Comparison of ENCODE assay signal across 8 cellular contexts in the genomic region with DNA sequence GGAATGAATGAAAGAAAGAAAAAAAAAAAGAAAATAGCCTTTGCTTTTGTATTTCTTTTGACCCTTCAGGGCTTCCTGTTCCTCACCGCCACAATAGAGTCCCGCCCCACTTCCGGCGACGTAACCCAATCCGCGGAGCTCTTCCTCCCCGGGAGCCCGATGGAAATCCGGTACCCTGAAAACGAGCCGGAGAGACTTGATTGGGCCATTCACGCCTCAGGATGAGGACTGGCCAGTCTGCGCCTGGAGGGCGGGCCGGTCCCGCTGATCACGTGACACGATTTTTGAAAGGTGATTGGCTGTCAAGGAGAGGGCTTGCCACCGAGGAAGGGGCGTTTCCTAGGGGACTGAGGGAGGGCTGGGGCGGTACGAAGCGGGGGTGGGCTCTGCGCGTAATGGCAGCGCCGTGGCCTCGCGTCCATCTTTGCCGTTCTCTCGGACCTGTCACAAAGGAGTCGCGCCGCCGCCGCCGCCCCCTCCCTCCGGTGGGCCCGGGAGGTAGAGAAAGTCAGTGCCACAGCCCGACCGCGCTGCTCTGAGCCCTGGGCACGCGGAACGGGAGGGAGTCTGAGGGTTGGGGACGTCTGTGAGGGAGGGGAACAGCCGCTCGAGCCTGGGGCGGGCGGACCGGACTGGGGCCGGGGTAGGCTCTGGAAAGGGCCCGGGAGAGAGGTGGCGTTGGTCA. TPM values are rescaled to one million over a fixed set of nuclear protein-coding genes. Genes with fewer than 3 reads are reported as not detected.
DNase-seq lines count a peak whose midpoint lies in the region; ATAC-seq lines count a peak whose summit lies in the region.

A gene with protein sequence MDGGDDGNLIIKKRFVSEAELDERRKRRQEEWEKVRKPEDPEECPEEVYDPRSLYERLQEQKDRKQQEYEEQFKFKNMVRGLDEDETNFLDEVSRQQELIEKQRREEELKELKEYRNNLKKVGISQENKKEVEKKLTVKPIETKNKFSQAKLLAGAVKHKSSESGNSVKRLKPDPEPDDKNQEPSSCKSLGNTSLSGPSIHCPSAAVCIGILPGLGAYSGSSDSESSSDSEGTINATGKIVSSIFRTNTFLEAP (minus strand): TSS at position 95 of the 685 bp plus-strand sequence. CDS start 12,185 bp downstream, outside the sequence.
A gene (plus strand): TSS at position 385 of the 685 bp plus-strand sequence. CDS start 18,330 bp downstream, outside the sequence.

- 0% methylated on average over 40 to 55 of the region's 55 CpGs for WGBS in aorta, 2 donors

- H3K27me3 ChIP-seq in rectal smooth muscle tissue (ENCODE audit: control insufficient read depth, insufficient read depth, low read length) (no peaks in the 10 kb centered on the region), aorta (ENCODE audit: control insufficient read depth in 1 of 2, insufficient read depth in 2 of 2, low read length in 1 of 2) (no peaks in the 10 kb centered on the region)

- H3K9ac ChIP-seq in rectal smooth muscle tissue (ENCODE audit: low read length) = peak within 1 kb of the TSS; percentile 88

- H3K4me1 ChIP-seq in rectal smooth muscle tissue (ENCODE audit: control insufficient read depth, insufficient read depth, low read length) (peaks cover 12% of the 10 kb centered on the region), aorta (ENCODE audit: control insufficient read depth in 1 of 2, insufficient read depth in 2 of 2, low read length in 2 of 2) (peaks cover 0 to 6% of the 10 kb centered on the region in 2 donors)

- intact Hi-C loops in aorta (cut with DNase I) = loop anchor here (5.0 kb wide), 4 partner anchors 56 to 254 kb away; a partner anchor contains a TSS

- H3K9me3 ChIP-seq in aorta (ENCODE audit: control insufficient read depth, low read length) = no peaks in the 10 kb centered on the region

- H3K36me3 ChIP-seq in rectal smooth muscle tissue (ENCODE audit: control insufficient read depth, insufficient read depth, low read length) (no peaks in the 10 kb centered on the region), aorta (ENCODE audit: control insufficient read depth in 1 of 2, insufficient read depth in 2 of 2, low read length in 1 of 2) (no peaks in the 10 kb centered on the region)

- H3K4me3 ChIP-seq in rectal smooth muscle tissue (ENCODE audit: low read length) (peak within 1 kb of the TSS; percentile 97), aorta (ENCODE audit: low read length in 2 of 2) (peak within 1 kb of the TSS; percentile 58 to 88)

- ATAC-seq in GM18508 (IDR thresholded peaks at IDR 0.05; ENCODE audit: insufficient read depth, unreplicated experiment) (peak; percentile 83), HG03025 (IDR thresholded peaks at IDR 0.05; ENCODE audit: low FRiP score, unreplicated experiment) (peak; percentile 89), aorta (ENCODE audit: low FRiP score) (peak; percentile 99)

- DNase-seq in NCI-H2081 (lab: John Stamatoyannopoulos, UW) = peak; percentile 96 to 98
- DNase-seq in T1000 (lab: John Stamatoyannopoulos, UW) = peak; percentile 96
- peak; percentile 100 for DNase-seq in astrocyte of the hippocampus (ENCODE audit: low read depth, low spot score)
- DNase-seq in hepatic stellate cell (ENCODE audit: low spot score) = peak; percentile 100
- DNase-seq in aorta = peak; percentile 98 to 99

- H3K27ac ChIP-seq in rectal smooth muscle tissue (ENCODE audit: low read depth, low read length) = peak within 1 kb of the TSS; percentile 97
- peak within 1 kb of the TSS; percentile 79 to 88 for H3K27ac ChIP-seq in aorta (ENCODE audit: low read depth in 1 of 2, low read length in 2 of 2)

RNA-seq across cellular contexts. Expression of the first gene that starts in this region (rescaled TPM):
- 10 to 100 TPM; 59.8 to 85.7 TPM for total RNA-seq in aorta
- 10 to 100 TPM; 34.9 to 90.8 TPM for polyA plus RNA-seq in aorta

RNA-seq across cellular contexts. Expression of the second gene that starts in this region (rescaled TPM):
- 10 to 100 TPM; 30.9 to 32.5 TPM for total RNA-seq in aorta
- polyA plus RNA-seq in aorta = 10 to 100 TPM; 10.4 to 12.7 TPM

Comparison
In these comparisons a context has a peak if more than half of its experiments do, and no peak if none do; other contexts are left out.
1. Peak in every context shown above with its lines: DNase-seq, ATAC-seq, H3K4me3 ChIP-seq and H3K27ac ChIP-seq.